Comparison of ENCODE assay signal across 30 cellular contexts in genomic region chr6:123547216-123547978, GRCh38.
"Had no signal": no experiment of that assay in that cellular context is flagged by ENCODE, and none has a peak within 500 bp of the region (broad histone marks: within the 10 kb centered on the region; RNA-seq: fewer than 3 reads in every experiment).

No MANE protein-coding gene starts in this region.

- H3K4me3 ChIP-seq: ascending aorta, body of pancreas, Peyer's patch, SJCRH30 had no signal

- ATAC-seq: activated naive CD4-positive, alpha-beta T cell treated with anti-CD3 and anti-CD28 coated beads, Interleukin-2, amount 50 U/mL, for 72 hours; activated naive CD8-positive, alpha-beta T cell treated with anti-CD3 and anti-CD28 coated beads, Interleukin-2, amount 50 U/mL, for 24 hours; activated T-cell treated with anti-CD3 and anti-CD28 coated beads, Interleukin-2, amount 50 U/mL, for 4 hours; body of pancreas had no signal

- H3K4me1 ChIP-seq: body of pancreas, Peyer's patch, SJCRH30 had no signal

- FAIRE-seq: bronchial epithelial cell had no signal

- H3K9ac ChIP-seq: KMS-11, SK-N-SH had no signal

- H3K9me3 ChIP-seq: ascending aorta, body of pancreas, Peyer's patch, SJCRH30, SK-N-SH had no signal

- H3K4me2 ChIP-seq: KMS-11, SK-N-SH had no signal

- DNase-seq: activated CD4-positive, alpha-beta memory T cell treated with anti-CD3 and anti-CD28 coated beads for 36 hours; activated CD4-positive, alpha-beta T cell treated with anti-CD3 and anti-CD28 coated beads, Interleukin-2, amount 10 ng/mL, durations not matched to agents 7 days and 5 days; activated CD4-positive, CD25-positive, alpha-beta regulatory T cell; activated CD8-positive, alpha-beta memory T cell treated with anti-CD3 and anti-CD28 coated beads for 24 hours; activated effector memory CD4-positive, alpha-beta T cell treated with anti-CD3 and anti-CD28 coated beads, Interleukin-2, amount 50 U/mL, for 16 hours; activated naive CD4-positive, alpha-beta T cell treated with Interleukin-2 at 50 U/mL for 16 hours; activated naive CD8-positive, alpha-beta T cell treated with anti-CD3 and anti-CD28 coated beads, Interleukin-2, amount 50 U/mL, for 24 hours; activated T-cell treated with anti-CD3 and anti-CD28 coated beads, Interleukin-2, amount 50 U/mL, for 4 hours; amniotic stem cell; body of pancreas; central memory CD4-positive, alpha-beta T cell; NCI-H1092 treated with DMSO at 0.1 percent for 48 hours; NCI-H146; NCI-H1930; NCI-H2171; NCI-H226; NCI-H526; NK-92 treated with Interleukin-12 subunit alpha and Interleukin-12 subunit beta, amount 100 ng/mL, for 24 hours; OCI-M1; Peyer's patch; Right ventricle myocardium superior; SJCRH30; SK-N-SH; T-helper 1 cell had no signal

- H3K27me3 ChIP-seq: ascending aorta, body of pancreas, Peyer's patch, SJCRH30 had no signal

- H3K27ac ChIP-seq: ascending aorta, body of pancreas, KMS-11, Peyer's patch, RWPE1, SJCRH30, VCaP had no signal

- H3K36me3 ChIP-seq: ascending aorta, Peyer's patch, SJCRH30 had no signal
